20 cellular contexts compared by ENCODE assay signal in genomic region chr2:10317646-10318045, GRCh38.
"Had no signal": no experiment of that assay in that cellular context is flagged by ENCODE, and none has a peak within 500 bp of the region (broad histone marks: within the 10 kb centered on the region; RNA-seq: fewer than 3 reads in every experiment).

No MANE protein-coding gene starts in this region.

- H3K27ac ChIP-seq: lower lobe of right lung, tibial artery had no signal

- H3K4me1 ChIP-seq: tibial artery had no signal

- DNase-seq: activated CD4-positive, alpha-beta T cell treated with anti-CD3 and anti-CD28 coated beads, Interleukin-2, amount 10 ng/mL, durations not matched to agents 7 days and 5 days; activated CD8-positive, alpha-beta T cell treated with anti-CD3 and anti-CD28 coated beads, Interleukin-2, amount 10 ng/mL, durations not matched to agents 7 days and 5 days; activated naive CD4-positive, alpha-beta T cell treated with Interleukin-2 at 50 U/mL for 16 hours; activated T-cell treated with anti-CD3 and anti-CD28 coated beads, Interleukin-2, amount 50 U/mL, for 24 hours; anterior cingulate cortex; caudate nucleus; foreskin melanocyte; glutamatergic neuron; hippocampal formation; lower lobe of right lung; retina; stimulated activated CD4-positive, alpha-beta T cell treated with anti-CD3 and anti-CD28 coated beads, Interleukin-2, amount 100 ng/mL, for 24 hours; stimulated activated naive CD4-positive, alpha-beta T cell treated with Interleukin-2 at 50 U/mL for 16 hours; substantia nigra had no signal

- FAIRE-seq: colon, endometrium, islet of Langerhans had no signal

- H3K27me3 ChIP-seq: tibial artery had no signal

- H3K9me3 Mint-ChIP-seq: activated T-helper 2 cell treated with anti-CD3 and anti-CD28 coated beads, Interferon-gamma antibody, Interleukin-2, Interleukin-4, amounts not matched to agents 10 μg/mL and 5 μg/mL and 100 μg/mL, durations not matched to agents 14 hours and 24 hours and 36 hours had no signal

- ATAC-seq: activated CD8-positive, alpha-beta T cell treated with anti-CD3 and anti-CD28 coated beads, Interleukin-2, amount 10 ng/mL, durations not matched to agents 7 days and 5 days; lower lobe of right lung had no signal

- H3K27me3 Mint-ChIP-seq: activated CD4-positive, alpha-beta T cell treated with anti-CD3 and anti-CD28 coated beads, Interleukin-2, amount 10 ng/mL, durations not matched to agents 7 days and 5 days; activated T-cell treated with anti-CD3 and anti-CD28 coated beads, Interleukin-2, amount 50 U/mL, for 24 hours; brain had no signal

- H3K9me3 ChIP-seq: lower lobe of right lung, tibial artery had no signal

- H3K4me3 Mint-ChIP-seq: activated CD4-positive, alpha-beta T cell treated with anti-CD3 and anti-CD28 coated beads, Interleukin-2, amount 10 ng/mL, durations not matched to agents 7 days and 5 days; activated CD8-positive, alpha-beta T cell treated with anti-CD3 and anti-CD28 coated beads, Interleukin-2, amount 10 ng/mL, durations not matched to agents 7 days and 5 days; activated T-cell treated with anti-CD3 and anti-CD28 coated beads, Interleukin-2, amount 50 U/mL, for 24 hours; brain had no signal

- H3K4me3 ChIP-seq: lower lobe of right lung, tibial artery had no signal

- H3K27ac Mint-ChIP-seq: activated CD4-positive, alpha-beta T cell treated with anti-CD3 and anti-CD28 coated beads, Interleukin-2, amount 10 ng/mL, durations not matched to agents 7 days and 5 days; activated CD8-positive, alpha-beta T cell treated with anti-CD3 and anti-CD28 coated beads, Interleukin-2, amount 10 ng/mL, durations not matched to agents 7 days and 5 days; activated T-helper 2 cell treated with anti-CD3 and anti-CD28 coated beads, Interferon-gamma antibody, Interleukin-2, Interleukin-4, amounts not matched to agents 10 μg/mL and 5 μg/mL and 100 μg/mL, durations not matched to agents 14 hours and 24 hours and 36 hours had no signal
